ENCODE assay signal across 30 cellular contexts in the genomic region with DNA sequence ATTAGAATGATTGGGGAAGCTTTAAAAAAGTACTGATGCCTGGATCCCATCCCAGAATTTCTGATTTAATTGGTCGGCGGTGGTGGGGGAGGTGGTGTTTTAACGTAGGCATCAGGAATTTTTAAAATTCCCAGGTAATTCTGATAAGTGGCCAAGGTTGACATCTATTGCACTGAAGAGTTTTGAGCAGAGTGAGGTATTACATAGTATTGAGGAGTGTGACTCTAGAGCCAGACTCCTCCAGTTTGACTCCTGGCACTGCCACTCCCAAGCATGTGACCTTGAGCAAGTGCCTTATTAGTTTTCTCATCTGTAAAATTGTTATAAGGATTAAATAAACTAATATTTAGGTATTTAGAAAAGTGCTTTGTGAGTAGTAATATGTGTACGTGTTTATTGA.
"Had no signal": no experiment of that assay in that cellular context is flagged by ENCODE, and none has a peak within 500 bp of the region (broad histone marks: within the 10 kb centered on the region; RNA-seq: fewer than 3 reads in every experiment).

No MANE protein-coding gene starts in this region.

- H3K27ac ChIP-seq: esophagus muscularis mucosa, foreskin keratinocyte, gastrocnemius medialis, WERI-Rb-1 had no signal

- H3K4me3 Mint-ChIP-seq: activated B cell treated with CpG ODN at 0.5 μM for 24 hours; activated CD8-positive, alpha-beta T cell treated with anti-CD3 and anti-CD28 coated beads for 36 hours; activated naive CD8-positive, alpha-beta T cell; activated T-cell treated with anti-CD3 and anti-CD28 coated beads, Interleukin-2, amount 50 U/mL, for 4 hours; activated T-helper 17 cell treated with anti-CD3 and anti-CD28 coated beads, Interleukin-2, amount 50 U/mL, for 72 hours; T-helper 17 cell; T-helper 2 cell treated with Interferon-gamma antibody and Interleukin-4, amounts not matched to agents 5 μg/mL and 100 μg/mL, for 36 hours had no signal

- H3K4me3 ChIP-seq: esophagus muscularis mucosa, gastrocnemius medialis had no signal

- H3K36me3 ChIP-seq: esophagus muscularis mucosa, gastrocnemius medialis, WERI-Rb-1 had no signal

- DNase-seq: activated B cell treated with CpG ODN at 0.5 μM for 24 hours; activated CD4-positive, alpha-beta T cell treated with anti-CD3 and anti-CD28 coated beads for 48 hours; activated CD4-positive, alpha-beta T cell treated with anti-CD3 and anti-CD28 coated beads, Interleukin-2, amount 50 U/mL, for 1 hour; activated CD4-positive, alpha-beta T cell treated with anti-CD3 and anti-CD28 coated beads, Interleukin-2, amount 50 U/mL, for 48 hours; activated CD8-positive, alpha-beta memory T cell treated with anti-CD3 and anti-CD28 coated beads for 24 hours; activated CD8-positive, alpha-beta T cell treated with anti-CD3 and anti-CD28 coated beads for 36 hours; activated effector memory CD4-positive, alpha-beta T cell treated with Interleukin-2 at 50 U/mL for 16 hours; activated gamma-delta T cell treated with Interleukin-2 at 50 U/mL for 16 hours; activated naive CD4-positive, alpha-beta T cell treated with anti-CD3 and anti-CD28 coated beads, Interleukin-2, amount 50 U/mL, for 16 hours; activated naive CD4-positive, alpha-beta T cell treated with Interleukin-2 at 50 U/mL for 16 hours; activated T-cell treated with anti-CD3 and anti-CD28 coated beads, Interleukin-2, amount 50 U/mL, for 4 hours; amniotic stem cell; anterior cingulate cortex; caudate nucleus; cortex of kidney; dermis blood vessel endothelial cell; effector CD4-positive, alpha-beta T cell; effector memory CD8-positive, alpha-beta T cell; erythroblast; foreskin keratinocyte; gastrocnemius medialis; T-helper 1 cell; T-helper 17 cell; T1000; WERI-Rb-1 had no signal

- H3K9me3 ChIP-seq: esophagus muscularis mucosa, gastrocnemius medialis had no signal

- H3K27me3 Mint-ChIP-seq: activated B cell treated with CpG ODN at 0.5 μM for 24 hours; activated CD8-positive, alpha-beta T cell treated with anti-CD3 and anti-CD28 coated beads for 36 hours; activated naive CD8-positive, alpha-beta T cell; activated T-helper 17 cell treated with anti-CD3 and anti-CD28 coated beads, Interleukin-2, amount 50 U/mL, for 72 hours; effector memory CD8-positive, alpha-beta T cell; T-helper 17 cell had no signal

- H3K27ac Mint-ChIP-seq: activated B cell treated with CpG ODN at 0.5 μM for 24 hours; activated CD8-positive, alpha-beta T cell treated with anti-CD3 and anti-CD28 coated beads for 36 hours; activated T-helper 17 cell treated with anti-CD3 and anti-CD28 coated beads, Interleukin-2, amount 50 U/mL, for 72 hours; T-helper 17 cell; T-helper 2 cell treated with Interferon-gamma antibody and Interleukin-4, amounts not matched to agents 5 μg/mL and 100 μg/mL, for 36 hours had no signal

- H3K27me3 ChIP-seq: esophagus muscularis mucosa, foreskin keratinocyte, gastrocnemius medialis had no signal

- ATAC-seq: activated CD4-positive, CD25-positive, alpha-beta regulatory T cell treated with anti-CD3 and anti-CD28 coated beads, Interleukin-2, amount 50 U/mL, for 24 hours; activated CD8-positive, alpha-beta T cell treated with anti-CD3 and anti-CD28 coated beads for 36 hours; activated T-cell treated with anti-CD3 and anti-CD28 coated beads, Interleukin-2, amount 50 U/mL, for 4 hours; activated T-helper 17 cell treated with anti-CD3 and anti-CD28 coated beads, Interleukin-2, amount 50 U/mL, for 72 hours; effector memory CD8-positive, alpha-beta T cell; foreskin keratinocyte; gastrocnemius medialis; T-helper 17 cell had no signal

- H3K9me3 Mint-ChIP-seq: activated T-helper 17 cell treated with anti-CD3 and anti-CD28 coated beads, Interleukin-2, amount 50 U/mL, for 72 hours; T-helper 2 cell treated with Interferon-gamma antibody and Interleukin-4, amounts not matched to agents 5 μg/mL and 100 μg/mL, for 36 hours had no signal
